Comparison of ENCODE assay signal across 1 cellular context in genomic region chr4:6574747-6575502, GRCh38.
TF ChIP-seq lines count a peak whose summit lies in the region.

MAN2B2 (plus strand) TSS chr4:6575189; CDS start chr4:6575211, 22 bp downstream.

TF ChIP-seq in WTC11, 78 proteins besides CTCF, POLR2A, EP300 and RAD21 (continued from another document and continues in another):
- TF ChIP-seq, protein P1, sequence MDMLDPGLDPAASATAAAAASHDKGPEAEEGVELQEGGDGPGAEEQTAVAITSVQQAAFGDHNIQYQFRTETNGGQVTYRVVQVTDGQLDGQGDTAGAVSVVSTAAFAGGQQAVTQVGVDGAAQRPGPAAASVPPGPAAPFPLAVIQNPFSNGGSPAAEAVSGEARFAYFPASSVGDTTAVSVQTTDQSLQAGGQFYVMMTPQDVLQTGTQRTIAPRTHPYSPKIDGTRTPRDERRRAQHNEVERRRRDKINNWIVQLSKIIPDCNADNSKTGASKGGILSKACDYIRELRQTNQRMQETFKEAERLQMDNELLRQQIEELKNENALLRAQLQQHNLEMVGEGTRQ (CRISPR knock-in tag; IDR thresholded peaks at IDR 0.05) = no peak
- TF ChIP-seq, protein P2, sequence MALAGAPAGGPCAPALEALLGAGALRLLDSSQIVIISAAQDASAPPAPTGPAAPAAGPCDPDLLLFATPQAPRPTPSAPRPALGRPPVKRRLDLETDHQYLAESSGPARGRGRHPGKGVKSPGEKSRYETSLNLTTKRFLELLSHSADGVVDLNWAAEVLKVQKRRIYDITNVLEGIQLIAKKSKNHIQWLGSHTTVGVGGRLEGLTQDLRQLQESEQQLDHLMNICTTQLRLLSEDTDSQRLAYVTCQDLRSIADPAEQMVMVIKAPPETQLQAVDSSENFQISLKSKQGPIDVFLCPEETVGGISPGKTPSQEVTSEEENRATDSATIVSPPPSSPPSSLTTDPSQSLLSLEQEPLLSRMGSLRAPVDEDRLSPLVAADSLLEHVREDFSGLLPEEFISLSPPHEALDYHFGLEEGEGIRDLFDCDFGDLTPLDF (CRISPR knock-in tag; IDR thresholded peaks at IDR 0.05) = no peak
- TF ChIP-seq, protein P3, sequence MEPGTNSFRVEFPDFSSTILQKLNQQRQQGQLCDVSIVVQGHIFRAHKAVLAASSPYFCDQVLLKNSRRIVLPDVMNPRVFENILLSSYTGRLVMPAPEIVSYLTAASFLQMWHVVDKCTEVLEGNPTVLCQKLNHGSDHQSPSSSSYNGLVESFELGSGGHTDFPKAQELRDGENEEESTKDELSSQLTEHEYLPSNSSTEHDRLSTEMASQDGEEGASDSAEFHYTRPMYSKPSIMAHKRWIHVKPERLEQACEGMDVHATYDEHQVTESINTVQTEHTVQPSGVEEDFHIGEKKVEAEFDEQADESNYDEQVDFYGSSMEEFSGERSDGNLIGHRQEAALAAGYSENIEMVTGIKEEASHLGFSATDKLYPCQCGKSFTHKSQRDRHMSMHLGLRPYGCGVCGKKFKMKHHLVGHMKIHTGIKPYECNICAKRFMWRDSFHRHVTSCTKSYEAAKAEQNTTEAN (CRISPR knock-in tag; IDR thresholded peaks at IDR 0.05) = peak; percentile 17; the same call in 1 of the 2 replicates
- peak; percentile 58; the same call in 1 of the 2 replicates for TF ChIP-seq NFE2L1 (CRISPR knock-in tag; IDR thresholded peaks at IDR 0.05)
- TF ChIP-seq, protein P4, sequence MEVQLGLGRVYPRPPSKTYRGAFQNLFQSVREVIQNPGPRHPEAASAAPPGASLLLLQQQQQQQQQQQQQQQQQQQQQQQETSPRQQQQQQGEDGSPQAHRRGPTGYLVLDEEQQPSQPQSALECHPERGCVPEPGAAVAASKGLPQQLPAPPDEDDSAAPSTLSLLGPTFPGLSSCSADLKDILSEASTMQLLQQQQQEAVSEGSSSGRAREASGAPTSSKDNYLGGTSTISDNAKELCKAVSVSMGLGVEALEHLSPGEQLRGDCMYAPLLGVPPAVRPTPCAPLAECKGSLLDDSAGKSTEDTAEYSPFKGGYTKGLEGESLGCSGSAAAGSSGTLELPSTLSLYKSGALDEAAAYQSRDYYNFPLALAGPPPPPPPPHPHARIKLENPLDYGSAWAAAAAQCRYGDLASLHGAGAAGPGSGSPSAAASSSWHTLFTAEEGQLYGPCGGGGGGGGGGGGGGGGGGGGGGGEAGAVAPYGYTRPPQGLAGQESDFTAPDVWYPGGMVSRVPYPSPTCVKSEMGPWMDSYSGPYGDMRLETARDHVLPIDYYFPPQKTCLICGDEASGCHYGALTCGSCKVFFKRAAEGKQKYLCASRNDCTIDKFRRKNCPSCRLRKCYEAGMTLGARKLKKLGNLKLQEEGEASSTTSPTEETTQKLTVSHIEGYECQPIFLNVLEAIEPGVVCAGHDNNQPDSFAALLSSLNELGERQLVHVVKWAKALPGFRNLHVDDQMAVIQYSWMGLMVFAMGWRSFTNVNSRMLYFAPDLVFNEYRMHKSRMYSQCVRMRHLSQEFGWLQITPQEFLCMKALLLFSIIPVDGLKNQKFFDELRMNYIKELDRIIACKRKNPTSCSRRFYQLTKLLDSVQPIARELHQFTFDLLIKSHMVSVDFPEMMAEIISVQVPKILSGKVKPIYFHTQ (CRISPR knock-in tag; IDR thresholded peaks at IDR 0.05) = no peak
- 0 out of 2 replicates have a peak, but pooled peaks have one; percentile 65 for TF ChIP-seq FOXP1 (CRISPR knock-in tag; IDR thresholded peaks at IDR 0.05; ENCODE audit: borderline replicate concordance)
- TF ChIP-seq TEAD4 (CRISPR knock-in tag; IDR thresholded peaks at IDR 0.05) = no peak
- TF ChIP-seq TCF7 (CRISPR knock-in tag; IDR thresholded peaks at IDR 0.05; ENCODE audit: low read depth) = no peak
- TF ChIP-seq MLX (CRISPR knock-in tag; IDR thresholded peaks at IDR 0.05) = no peak
- no peak for TF ChIP-seq TP53 (CRISPR knock-in tag; IDR thresholded peaks at IDR 0.05)
- TF ChIP-seq ZNF423 (CRISPR knock-in tag; IDR thresholded peaks at IDR 0.05) = no peak
- TF ChIP-seq NFYB (CRISPR knock-in tag; conservative IDR thresholded peaks at IDR 0.05; ENCODE audit: low read depth) = peak; percentile 70
- TF ChIP-seq ZNF138 (CRISPR knock-in tag; conservative IDR thresholded peaks at IDR 0.05) = no peak
- TF ChIP-seq ZNF281 (CRISPR knock-in tag; IDR thresholded peaks at IDR 0.05) = no peak
- TF ChIP-seq ESRRA (CRISPR knock-in tag; IDR thresholded peaks at IDR 0.05; ENCODE audit: borderline replicate concordance) = 0 out of 2 replicates have a peak, but pooled peaks have one; percentile 18
- TF ChIP-seq SOX15 (CRISPR knock-in tag; IDR thresholded peaks at IDR 0.05) = no peak
- TF ChIP-seq SP1 (CRISPR knock-in tag; conservative IDR thresholded peaks at IDR 0.05) = peak; percentile 92
- TF ChIP-seq CREB1 (CRISPR knock-in tag; IDR thresholded peaks at IDR 0.05) = no peak
- 0 out of 2 replicates have a peak, but pooled peaks have one; percentile 28 for TF ChIP-seq TEAD1 (CRISPR knock-in tag; IDR thresholded peaks at IDR 0.05)
- no peak for TF ChIP-seq STAT6 (CRISPR knock-in tag; conservative IDR thresholded peaks at IDR 0.05; ENCODE audit: low read depth)
- TF ChIP-seq SMAD4 (CRISPR knock-in tag; IDR thresholded peaks at IDR 0.05) = no peak
- peak; percentile 30; the same call in 1 of the 2 replicates for TF ChIP-seq E2F5 (CRISPR knock-in tag; IDR thresholded peaks at IDR 0.05)
- TF ChIP-seq PRDM15 (CRISPR knock-in tag; IDR thresholded peaks at IDR 0.05) = peak; percentile 94
- 0 out of 2 replicates have a peak, but pooled peaks have one; percentile 45 for TF ChIP-seq RELA (CRISPR knock-in tag; IDR thresholded peaks at IDR 0.05; ENCODE audit: borderline replicate concordance)
- TF ChIP-seq, protein P5, sequence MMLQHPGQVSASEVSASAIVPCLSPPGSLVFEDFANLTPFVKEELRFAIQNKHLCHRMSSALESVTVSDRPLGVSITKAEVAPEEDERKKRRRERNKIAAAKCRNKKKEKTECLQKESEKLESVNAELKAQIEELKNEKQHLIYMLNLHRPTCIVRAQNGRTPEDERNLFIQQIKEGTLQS (CRISPR knock-in tag; conservative IDR thresholded peaks at IDR 0.05) = no peak
- TF ChIP-seq CREM (CRISPR knock-in tag; IDR thresholded peaks at IDR 0.05) = no peak
- no peak for TF ChIP-seq ZNF317 (CRISPR knock-in tag; IDR thresholded peaks at IDR 0.05; ENCODE audit: borderline replicate concordance, low read depth)
- TF ChIP-seq IRF1 (CRISPR knock-in tag; IDR thresholded peaks at IDR 0.05) = no peak
- TF ChIP-seq, protein P6, sequence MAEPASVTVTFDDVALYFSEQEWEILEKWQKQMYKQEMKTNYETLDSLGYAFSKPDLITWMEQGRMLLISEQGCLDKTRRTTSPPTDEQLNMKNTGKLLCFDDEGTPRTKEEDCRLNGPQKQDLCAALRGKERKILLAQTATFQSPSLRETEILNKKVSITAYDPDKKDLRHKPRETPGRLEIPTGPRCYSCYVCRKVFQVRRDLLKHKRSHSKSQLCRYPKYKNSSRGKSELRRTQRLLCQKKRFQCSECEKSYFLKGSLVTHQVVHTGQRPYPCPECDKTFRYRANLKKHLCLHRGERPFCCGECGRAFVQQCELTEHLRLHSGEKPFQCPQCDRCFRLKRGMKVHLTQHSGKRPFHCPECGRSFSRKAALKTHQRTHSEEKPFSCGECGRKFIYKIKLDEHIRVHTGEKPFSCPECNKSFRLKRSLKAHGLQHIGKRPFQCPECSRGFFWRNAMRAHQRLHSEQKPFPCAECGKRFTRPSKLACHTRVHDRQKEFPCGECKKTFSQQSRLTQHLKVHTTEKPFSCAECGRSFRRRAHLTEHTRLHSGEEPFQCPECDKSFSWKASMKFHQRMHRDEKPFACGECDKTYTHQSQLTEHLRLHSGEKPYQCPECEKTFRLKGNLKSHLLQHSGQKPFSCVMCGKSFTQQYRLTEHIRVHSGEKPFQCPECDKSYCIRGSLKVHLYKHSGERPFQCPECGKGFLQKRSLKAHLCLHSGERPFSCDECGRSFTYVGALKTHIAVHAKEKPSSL (CRISPR knock-in tag; conservative IDR thresholded peaks at IDR 0.05) = no peak
- TF ChIP-seq ZNF121 (CRISPR knock-in tag; IDR thresholded peaks at IDR 0.05) = 0 out of 2 replicates have a peak, but pooled peaks have one; percentile 7
- 0 out of 2 replicates have a peak, but pooled peaks have one; percentile 40 for TF ChIP-seq HMGXB4 (CRISPR knock-in tag; IDR thresholded peaks at IDR 0.05)
